ENCODE assay signal across 25 cellular contexts in the genomic region with DNA sequence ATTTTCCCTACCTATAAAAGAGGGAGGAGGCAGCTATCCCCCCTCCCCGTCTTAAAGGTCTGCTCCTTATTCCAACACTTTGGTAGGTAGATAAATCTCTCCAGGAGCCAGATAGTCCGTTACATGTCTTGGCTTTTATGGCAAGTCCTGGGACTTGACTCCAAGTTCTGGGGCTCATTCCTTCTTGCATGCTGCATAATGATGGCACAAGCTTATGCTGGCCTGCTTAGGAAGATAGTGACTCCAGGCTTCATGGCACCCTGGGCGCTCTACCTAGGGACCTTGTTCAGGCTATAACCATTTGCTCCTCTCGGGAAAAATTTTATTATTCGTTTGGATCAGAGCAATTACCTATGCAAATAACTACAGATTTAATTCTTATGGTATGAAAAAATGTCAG. TPM values are rescaled to one million over a fixed set of nuclear protein-coding genes. Genes with fewer than 3 reads are reported as not detected.
A peak's percentile ranks its signal among the peaks of the same experiment; 100 is the strongest.
DNase-seq lines count a peak whose midpoint lies in the region; ATAC-seq and TF ChIP-seq lines count a peak whose summit lies in the region.
"Had no signal": no experiment of that assay in that cellular context is flagged by ENCODE, and none has a peak within 500 bp of the region (broad histone marks: within the 10 kb centered on the region; RNA-seq: fewer than 3 reads in every experiment).

No MANE protein-coding gene starts in this region.

- no peak for DNase-seq in activated CD8-positive, alpha-beta memory T cell treated with anti-CD3 and anti-CD28 coated beads, Interleukin-2, amount 10 ng/mL, durations not matched to agents 7 days and 5 days
- DNase-seq in activated CD8-positive, alpha-beta memory T cell treated with anti-CD3 and anti-CD28 coated beads, Interleukin-2, amount 50 U/mL, for 4 hours = no peak
- DNase-seq in GM12864 (ENCODE audit: low read depth) = no peak
- DNase-seq in activated T-helper 1 cell treated with anti-CD3 and anti-CD28 coated beads, Interleukin-12 subunit alpha, Interleukin-12 subunit beta, Interleukin-2, Interleukin-4 antibody, amounts not matched to agents 30 ng/mL and 10 ng/mL and 1 ng/mL, durations not matched to agents 14 hours and 24 hours and 36 hours (ENCODE audit: low spot score) = no peak
- DNase-seq in naive thymus-derived CD4-positive, alpha-beta T cell = no peak
- DNase-seq in globus pallidus (ENCODE audit: low spot score) = no peak
- no peak for DNase-seq in DMS153 treated with DMSO at 0.1 percent for 48 hours (lab: John Stamatoyannopoulos, UW; ENCODE audit: unreplicated experiment)
- no peak for DNase-seq in stimulated activated CD8-positive, alpha-beta memory T cell treated with anti-CD3 and anti-CD28 coated beads, Interleukin-4, amount 100 ng/mL, for 48 hours
- DNase-seq: anterior cingulate cortex; cerebellar nuclear complex; DND-41; effector CD8-positive, alpha-beta T cell; glutamatergic neuron; Karpas-422; midbrain; NCI-H1092 treated with DMSO at 0.1 percent for 48 hours; NCI-H524 treated with DMSO at 0.1 percent for 48 hours; retina; SHP77; stimulated activated CD4-positive, alpha-beta T cell treated with anti-CD3 and anti-CD28 coated beads, Interleukin-15, amount 100 ng/mL, for 24 hours; stimulated activated naive CD4-positive, alpha-beta T cell treated with Interleukin-2 at 50 U/mL for 16 hours; T-helper 9 cell; upper lobe of right lung had no signal

- intact Hi-C loops in activated T-helper 1 cell treated with anti-CD3 and anti-CD28 coated beads, Interleukin-12 subunit alpha, Interleukin-12 subunit beta, Interleukin-2, Interleukin-4 antibody, amounts not matched to agents 30 ng/mL and 10 ng/mL and 1 ng/mL, durations not matched to agents 14 hours and 24 hours and 36 hours (cut with micrococcal nuclease) = no loop called here
- intact Hi-C loops in naive thymus-derived CD4-positive, alpha-beta T cell (cut with micrococcal nuclease) = loop anchor here in 1 of 2 donors (1.0 kb wide), 1 partner anchor 8 kb away; no protein-coding TSS in a partner anchor

- H3K4me3 ChIP-seq in GM12864 (ENCODE audit: low read depth, low read length) = peak overlapping the region; percentile 95
- peak overlapping the region; percentile 86 for H3K4me3 ChIP-seq in naive thymus-derived CD4-positive, alpha-beta T cell (ENCODE audit: low read length)

- TF ChIP-seq CTCF in GM12864 (IDR thresholded peaks at IDR 0.05; ENCODE audit: low read depth, low read length, missing control alignments) = no peak

- no peaks in the 10 kb centered on the region for H3K36me3 ChIP-seq in naive thymus-derived CD4-positive, alpha-beta T cell (ENCODE audit: control insufficient read depth in 2 of 3, insufficient read depth in 3 of 3, low read length in 3 of 3)
- H3K36me3 ChIP-seq: upper lobe of right lung had no signal

- H3K27me3 Mint-ChIP-seq in activated CD8-positive, alpha-beta memory T cell treated with anti-CD3 and anti-CD28 coated beads, Interleukin-2, amount 10 ng/mL, durations not matched to agents 7 days and 5 days = no peaks in the 10 kb centered on the region
- no peaks in the 10 kb centered on the region for H3K27me3 Mint-ChIP-seq in activated T-helper 1 cell treated with anti-CD3 and anti-CD28 coated beads, Interleukin-12 subunit alpha, Interleukin-12 subunit beta, Interleukin-2, Interleukin-4 antibody, amounts not matched to agents 30 ng/mL and 10 ng/mL and 1 ng/mL, durations not matched to agents 14 hours and 24 hours and 36 hours (ENCODE audit: insufficient read depth)
- no peaks in the 10 kb centered on the region for H3K27me3 Mint-ChIP-seq in naive thymus-derived CD4-positive, alpha-beta T cell

- ATAC-seq in activated CD8-positive, alpha-beta memory T cell treated with anti-CD3 and anti-CD28 coated beads, Interleukin-2, amount 10 ng/mL, durations not matched to agents 7 days and 5 days = no peak
- no peak for ATAC-seq in naive thymus-derived CD4-positive, alpha-beta T cell
- ATAC-seq: activated CD4-positive, CD25-positive, alpha-beta regulatory T cell treated with anti-CD3 and anti-CD28 coated beads, Interleukin-2, amount 50 U/mL, for 24 hours; left lobe of liver; upper lobe of right lung had no signal

- peak overlapping the region; percentile 89 for H3K27ac ChIP-seq in naive thymus-derived CD4-positive, alpha-beta T cell (ENCODE audit: low read depth, low read length)
- H3K27ac ChIP-seq: upper lobe of right lung had no signal

- peaks cover 46 to 66% of the 10 kb centered on the region in 2 donors for H3K4me1 ChIP-seq in naive thymus-derived CD4-positive, alpha-beta T cell (ENCODE audit: control insufficient read depth in 2 of 2, insufficient read depth in 2 of 2, low read length in 2 of 2)
- H3K4me1 ChIP-seq: upper lobe of right lung had no signal

- peaks cover 59% of the 10 kb centered on the region for H3K36me3 Mint-ChIP-seq in activated CD8-positive, alpha-beta memory T cell treated with anti-CD3 and anti-CD28 coated beads, Interleukin-2, amount 10 ng/mL, durations not matched to agents 7 days and 5 days
- peaks cover 73% of the 10 kb centered on the region for H3K36me3 Mint-ChIP-seq in activated T-helper 1 cell treated with anti-CD3 and anti-CD28 coated beads, Interleukin-12 subunit alpha, Interleukin-12 subunit beta, Interleukin-2, Interleukin-4 antibody, amounts not matched to agents 30 ng/mL and 10 ng/mL and 1 ng/mL, durations not matched to agents 14 hours and 24 hours and 36 hours (ENCODE audit: low read depth)
- H3K36me3 Mint-ChIP-seq in naive thymus-derived CD4-positive, alpha-beta T cell = peaks cover 0 to 62% (median 11%) of the 10 kb centered on the region in 5 donors

- H3K27ac Mint-ChIP-seq in activated CD8-positive, alpha-beta memory T cell treated with anti-CD3 and anti-CD28 coated beads, Interleukin-2, amount 10 ng/mL, durations not matched to agents 7 days and 5 days = peak overlapping the region; percentile 92
- peak overlapping the region; percentile 96 for H3K27ac Mint-ChIP-seq in activated T-helper 1 cell treated with anti-CD3 and anti-CD28 coated beads, Interleukin-12 subunit alpha, Interleukin-12 subunit beta, Interleukin-2, Interleukin-4 antibody, amounts not matched to agents 30 ng/mL and 10 ng/mL and 1 ng/mL, durations not matched to agents 14 hours and 24 hours and 36 hours
- peak overlapping the region; percentile 80 to 95 (median 94) for H3K27ac Mint-ChIP-seq in naive thymus-derived CD4-positive, alpha-beta T cell

- H3K9me3 Mint-ChIP-seq in activated CD8-positive, alpha-beta memory T cell treated with anti-CD3 and anti-CD28 coated beads, Interleukin-2, amount 10 ng/mL, durations not matched to agents 7 days and 5 days (ENCODE audit: low read depth) = no peaks in the 10 kb centered on the region
- no peaks in the 10 kb centered on the region for H3K9me3 Mint-ChIP-seq in activated T-helper 1 cell treated with anti-CD3 and anti-CD28 coated beads, Interleukin-12 subunit alpha, Interleukin-12 subunit beta, Interleukin-2, Interleukin-4 antibody, amounts not matched to agents 30 ng/mL and 10 ng/mL and 1 ng/mL, durations not matched to agents 14 hours and 24 hours and 36 hours
- no peaks in the 10 kb centered on the region for H3K9me3 Mint-ChIP-seq in naive thymus-derived CD4-positive, alpha-beta T cell

- no peaks in the 10 kb centered on the region for H3K9me3 ChIP-seq in naive thymus-derived CD4-positive, alpha-beta T cell (ENCODE audit: control insufficient read depth in 2 of 3, low read length in 3 of 3)
- H3K9me3 ChIP-seq: upper lobe of right lung had no signal

- no peaks in the 10 kb centered on the region for H3K27me3 ChIP-seq in naive thymus-derived CD4-positive, alpha-beta T cell (ENCODE audit: control insufficient read depth in 2 of 2, insufficient read depth in 2 of 2, low read length in 2 of 2)
- H3K27me3 ChIP-seq: upper lobe of right lung had no signal

- CTCF ChIA-PET in activated CD8-positive, alpha-beta memory T cell treated with anti-CD3 and anti-CD28 coated beads, Interleukin-2, amount 10 ng/mL, durations not matched to agents 7 days and 5 days (lab: Charles Lee) = interaction anchor here (0.7 to 2.2 kb wide), 10 partner anchors 8 to 40 kb away, joined by 3 to 7 read pairs (median 5); no protein-coding TSS in a partner anchor
- CTCF ChIA-PET in naive thymus-derived CD4-positive, alpha-beta T cell (lab: Charles Lee) = interaction anchor here (0.6 to 1.4 kb wide), 5 partner anchors 8 to 32 kb away, joined by 3 to 4 read pairs (median 4); no protein-coding TSS in a partner anchor

- peak overlapping the region; percentile 97 for H3K4me3 Mint-ChIP-seq in activated CD8-positive, alpha-beta memory T cell treated with anti-CD3 and anti-CD28 coated beads, Interleukin-2, amount 10 ng/mL, durations not matched to agents 7 days and 5 days
- H3K4me3 Mint-ChIP-seq in activated T-helper 1 cell treated with anti-CD3 and anti-CD28 coated beads, Interleukin-12 subunit alpha, Interleukin-12 subunit beta, Interleukin-2, Interleukin-4 antibody, amounts not matched to agents 30 ng/mL and 10 ng/mL and 1 ng/mL, durations not matched to agents 14 hours and 24 hours and 36 hours = peak overlapping the region; percentile 98
- peak overlapping the region; percentile 9 to 100 (median 95) for H3K4me3 Mint-ChIP-seq in naive thymus-derived CD4-positive, alpha-beta T cell

- peaks cover 68% of the 10 kb centered on the region for H3K4me1 Mint-ChIP-seq in activated CD8-positive, alpha-beta memory T cell treated with anti-CD3 and anti-CD28 coated beads, Interleukin-2, amount 10 ng/mL, durations not matched to agents 7 days and 5 days
- peaks cover 77% of the 10 kb centered on the region for H3K4me1 Mint-ChIP-seq in activated T-helper 1 cell treated with anti-CD3 and anti-CD28 coated beads, Interleukin-12 subunit alpha, Interleukin-12 subunit beta, Interleukin-2, Interleukin-4 antibody, amounts not matched to agents 30 ng/mL and 10 ng/mL and 1 ng/mL, durations not matched to agents 14 hours and 24 hours and 36 hours (ENCODE audit: low read depth)
- peaks cover 63 to 94% (median 85%) of the 10 kb centered on the region in 7 donors for H3K4me1 Mint-ChIP-seq in naive thymus-derived CD4-positive, alpha-beta T cell

- POLR2A ChIA-PET in naive thymus-derived CD4-positive, alpha-beta T cell (lab: Charles Lee) = interaction anchor here (1.2 to 2.6 kb wide), 6 partner anchors 14 to 32 kb away, joined by 3 to 16 read pairs (median 6); no protein-coding TSS in a partner anchor

RNA-seq across cellular contexts. Expression of a gene that starts 3.7 kb away (rescaled TPM):
- total RNA-seq in activated CD8-positive, alpha-beta memory T cell treated with anti-CD3 and anti-CD28 coated beads, Interleukin-2, amount 10 ng/mL, durations not matched to agents 7 days and 5 days = 100 to 1,000 TPM in 1 of 2 experiments, 10 to 100 TPM in 1; 59.3 to 105 TPM
- 118 TPM in 2 replicates for total RNA-seq in activated T-helper 1 cell treated with anti-CD3 and anti-CD28 coated beads, Interleukin-12 subunit alpha, Interleukin-12 subunit beta, Interleukin-2, Interleukin-4 antibody, amounts not matched to agents 30 ng/mL and 10 ng/mL and 1 ng/mL, durations not matched to agents 14 hours and 24 hours and 36 hours
- total RNA-seq in naive thymus-derived CD4-positive, alpha-beta T cell = 10 to 100 TPM; 18.3 to 90.3 (median 31.9) TPM
- polyA plus RNA-seq in naive thymus-derived CD4-positive, alpha-beta T cell = 10 to 100 TPM; 14.6 to 17.4 TPM
